In the genomic region with DNA sequence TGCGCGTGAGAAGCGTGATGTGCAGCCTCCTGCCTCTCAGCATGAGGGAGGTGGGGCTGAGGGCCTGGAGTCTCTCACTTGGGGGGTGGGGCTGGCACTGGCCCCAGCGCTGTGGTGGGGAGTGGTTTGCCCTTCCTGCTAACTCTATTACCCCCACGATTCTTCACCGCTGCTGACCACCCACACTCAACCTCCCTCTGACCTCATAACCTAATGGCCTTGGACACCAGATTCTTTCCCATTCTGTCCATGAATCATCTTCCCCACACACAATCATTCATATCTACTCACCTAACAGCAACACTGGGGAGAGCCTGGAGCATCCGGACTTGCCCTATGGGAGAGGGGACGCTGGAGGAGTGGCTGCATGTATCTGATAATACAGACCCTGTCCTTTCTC, we compare ENCODE assay signal across 29 cellular contexts. TPM values are rescaled to one million over a fixed set of nuclear protein-coding genes. Genes with fewer than 3 reads are reported as not detected.
DNase-seq lines count a peak whose midpoint lies in the region; ATAC-seq, FAIRE-seq and TF ChIP-seq lines count a peak whose summit lies in the region.
"Had no signal": no experiment of that assay in that cellular context is flagged by ENCODE, and none has a peak within 500 bp of the region (broad histone marks: within the 10 kb centered on the region; RNA-seq: fewer than 3 reads in every experiment).

No MANE protein-coding gene starts in this region.

- no peak for FAIRE-seq in GM19239 (lab: Jason Lieb, UNC)
- FAIRE-seq: D721Med, islet of Langerhans had no signal

- H3K4me3 ChIP-seq in right atrium auricular region = no peak overlapping the region
- H3K4me3 ChIP-seq: testis, vagina had no signal

- DNase-seq in COLO829 (ENCODE audit: low spot score) (peak; percentile 11), HT1080 (ENCODE audit: low read depth) (peak; percentile 37), amniotic epithelial cell (ENCODE audit: low read depth) (peak; percentile 79), left kidney (ENCODE audit: low read depth, low spot score) (peak; percentile 52), right atrium auricular region (ENCODE audit: low spot score) (no peak), GM19239 (ENCODE audit: insufficient read length, low spot score) (no peak), iPS-NIHi7 (ENCODE audit: extremely low spot score) (no peak)
- DNase-seq: activated CD4-positive, alpha-beta T cell treated with anti-CD3 and anti-CD28 coated beads, Interleukin-2, amount 10 ng/mL, durations not matched to agents 24 days and 14 days; activated naive CD8-positive, alpha-beta T cell treated with anti-CD3 and anti-CD28 coated beads, Interleukin-2, amount 50 U/mL, for 24 hours; brain microvascular endothelial cell; C1 segment of cervical spinal cord; cortex of kidney; GF-D8; H9; hippocampal formation; mammary epithelial cell; NCI-H1436; NCI-H510A treated with DMSO at 0.1 percent for 48 hours; Right ventricle myocardium superior; T-helper 1 cell; testis had no signal

- ATAC-seq in HG03196 (IDR thresholded peaks at IDR 0.05; ENCODE audit: unreplicated experiment) = no peak
- ATAC-seq: activated naive CD8-positive, alpha-beta T cell treated with anti-CD3 and anti-CD28 coated beads, Interleukin-2, amount 50 U/mL, for 24 hours; right cardiac atrium had no signal

- H3K9me3 ChIP-seq in right atrium auricular region = no peaks in the 10 kb centered on the region
- H3K9me3 ChIP-seq: testis, vagina had no signal

- H3K36me3 ChIP-seq in right atrium auricular region = no peaks in the 10 kb centered on the region
- H3K36me3 ChIP-seq: brain microvascular endothelial cell, vagina had no signal

- H3K27me3 ChIP-seq in right atrium auricular region = no peaks in the 10 kb centered on the region
- H3K27me3 ChIP-seq: brain microvascular endothelial cell, testis, vagina had no signal

- no peak overlapping the region for H3K27ac ChIP-seq in right atrium auricular region
- H3K27ac ChIP-seq: brain microvascular endothelial cell, testis, vagina had no signal

- no peaks in the 10 kb centered on the region for H3K4me1 ChIP-seq in right atrium auricular region
- H3K4me1 ChIP-seq: testis, vagina had no signal

- TF ChIP-seq CTCF in right atrium auricular region (IDR thresholded peaks at IDR 0.05) = no peak

RNA-seq across cellular contexts. Expression of a gene that starts 8.7 kb away (rescaled TPM):
- not detected in 2 replicates for total RNA-seq in HT1080 (2014; rRNA removed; shearing (Covaris generic))
- polyA plus RNA-seq in HT1080 (2015; cell fraction: cytosol; rRNA removed) = 0.14 and 0.15 TPM in 2 replicates
- polyA plus RNA-seq in HT1080 (2015; cell fraction: nucleus; rRNA removed) = 0.08 TPM in 1 of 2 replicates, not detected in the other
- total RNA-seq in right atrium auricular region = 1 to 10 TPM in 1 of 2 donors, under 1 TPM in 1; 0.93 to 2.9 TPM
- total RNA-seq: A673; activated CD4-positive, alpha-beta T cell treated with anti-CD3 and anti-CD28 coated beads, Interleukin-2, amount 10 ng/mL, durations not matched to agents 24 days and 14 days; activated T-helper 2 cell treated with anti-CD3 and anti-CD28 coated beads, Interferon-gamma antibody, Interleukin-2, Interleukin-4, amounts not matched to agents 10 μg/mL and 5 μg/mL and 100 μg/mL, durations not matched to agents 14 hours and 24 hours and 36 hours; vagina had no signal

RNA-seq across cellular contexts. Expression of a gene that starts 52.5 kb away (rescaled TPM):
- total RNA-seq in HT1080 (2014; rRNA removed; shearing (Covaris generic)) = not detected in 2 replicates
- not detected in 2 replicates for polyA plus RNA-seq in HT1080 (2015; cell fraction: cytosol; rRNA removed)
- polyA plus RNA-seq in HT1080 (2015; cell fraction: nucleus; rRNA removed) = not detected in 2 replicates
- not detected for total RNA-seq in right atrium auricular region
- total RNA-seq: A673; activated CD4-positive, alpha-beta T cell treated with anti-CD3 and anti-CD28 coated beads, Interleukin-2, amount 10 ng/mL, durations not matched to agents 24 days and 14 days; activated T-helper 2 cell treated with anti-CD3 and anti-CD28 coated beads, Interferon-gamma antibody, Interleukin-2, Interleukin-4, amounts not matched to agents 10 μg/mL and 5 μg/mL and 100 μg/mL, durations not matched to agents 14 hours and 24 hours and 36 hours; H9; mammary epithelial cell; omental fat pad; right cardiac atrium; Right ventricle myocardium superior; vagina had no signal
- polyA plus RNA-seq: mammary epithelial cell, right cardiac atrium had no signal

Comparison
In these comparisons a context has a peak if more than half of its experiments do, and no peak if none do; other contexts are left out.
1. DNase-seq: peak in COLO829 (single experiment), HT1080 (single experiment), amniotic epithelial cell (single experiment) and left kidney (single experiment); none in right atrium auricular region (single experiment), GM19239 (single experiment) and iPS-NIHi7 (single experiment).